In genomic region chr3:197482001-197482400, GRCh38 we compare ENCODE assay signal across 19 cellular contexts.
DNase-seq lines count a peak whose midpoint lies in the region; TF ChIP-seq lines count a peak whose summit lies in the region.
"Had no signal": no experiment of that assay in that cellular context is flagged by ENCODE, and none has a peak within 500 bp of the region (broad histone marks: within the 10 kb centered on the region; RNA-seq: fewer than 3 reads in every experiment).

No MANE protein-coding gene starts in this region.

- no peak overlapping the region for H3K27ac ChIP-seq in mammary epithelial cell (ENCODE audit: insufficient read depth, low read depth, low read length)
- H3K27ac ChIP-seq in breast epithelium, result no peak overlapping the region
- no peak overlapping the region for H3K27ac ChIP-seq in stomach

- H3K4me3 ChIP-seq in mammary epithelial cell (replicated peaks in 1 of 3; ENCODE audit: insufficient read depth in 1 of 3, low read depth in 2 of 3, low read length in 3 of 3), result no peak overlapping the region
- no peak overlapping the region for H3K4me3 ChIP-seq in breast epithelium
- H3K4me3 ChIP-seq in stomach, result no peak overlapping the region

- H3K36me3 Mint-ChIP-seq in nephron progenitor cell (ENCODE audit: low read depth), result no peaks in the 10 kb centered on the region
- H3K36me3 Mint-ChIP-seq: CD4-positive, CD25-positive, alpha-beta regulatory T cell; natural killer cell; type B pancreatic cell had no signal

- H3K79me2 ChIP-seq in mammary epithelial cell (ENCODE audit: insufficient read depth, low read length), result no peaks in the 10 kb centered on the region

- H3K36me3 ChIP-seq in mammary epithelial cell (ENCODE audit: insufficient read depth, low read length) (no peaks in the 10 kb centered on the region), breast epithelium (no peaks in the 10 kb centered on the region), stomach (no peaks in the 10 kb centered on the region)

- H3K9me3 Mint-ChIP-seq in nephron progenitor cell, result no peaks in the 10 kb centered on the region
- H3K9me3 Mint-ChIP-seq: CD4-positive, CD25-positive, alpha-beta regulatory T cell; natural killer cell had no signal

- H2AFZ ChIP-seq in mammary epithelial cell (ENCODE audit: low read depth, low read length), result no peak overlapping the region

- intact Hi-C loops in mammary epithelial cell (cut with micrococcal nuclease), result no loop called here
- intact Hi-C loops in breast epithelium (cut with DNase I; ENCODE audit: low total_unique reads), result no loop called here
- intact Hi-C loops in stomach (cut with DNase I; ENCODE audit: low total_unique reads), result no loop called here

- no peak for TF ChIP-seq EP300 in stomach (IDR thresholded peaks at IDR 0.05)

- no peak overlapping the region for H3K4me3 Mint-ChIP-seq in nephron progenitor cell
- H3K4me3 Mint-ChIP-seq: CD4-positive, CD25-positive, alpha-beta regulatory T cell; natural killer cell; type B pancreatic cell had no signal

- in situ Hi-C loops in mammary epithelial cell (cut with MboI; ENCODE audit: low sequenced_read_pairs in 2 of 2), result no loop called here

- H3K9ac ChIP-seq in mammary epithelial cell (ENCODE audit: insufficient read depth, low read length), result no peak overlapping the region

- no peak for TF ChIP-seq CTCF in mammary epithelial cell (conservative IDR thresholded peaks at IDR 0.05 in 1 of 2, IDR thresholded peaks at IDR 0.05 in 1 of 2; ENCODE audit: extremely low read depth in 1 of 2, insufficient read depth in 1 of 2, low read depth in 1 of 2, low read length in 2 of 2)
- TF ChIP-seq CTCF in breast epithelium (IDR thresholded peaks at IDR 0.05), result no peak
- no peak for TF ChIP-seq CTCF in stomach (IDR thresholded peaks at IDR 0.05)
- TF ChIP-seq CTCF in nephron progenitor cell (IDR thresholded peaks at IDR 0.05), result no peak

- H3K9me3 ChIP-seq in mammary epithelial cell (replicated peaks; ENCODE audit: insufficient read depth, low read length) (no peaks in the 10 kb centered on the region), breast epithelium (no peaks in the 10 kb centered on the region), stomach (no peaks in the 10 kb centered on the region)

- DNase-seq in mammary epithelial cell, result peak; percentile 52
- DNase-seq in breast epithelium (ENCODE audit: low spot score in 2 of 2), result no peak
- DNase-seq in amniotic epithelial cell (ENCODE audit: low read depth), result peak; percentile 53
- DNase-seq in fibroblast of peridontal ligament (ENCODE audit: extremely low read depth), result peak; percentile 60
- no peak for DNase-seq in nucleus accumbens (lab: John Stamatoyannopoulos, UW)
- DNase-seq in stomach, result no peak
- no peak for DNase-seq in nephron progenitor cell
- no peak for DNase-seq in COR-L47 (lab: John Stamatoyannopoulos, UW)
- DNase-seq: 8988T; activated CD4-positive, alpha-beta T cell treated with anti-CD3 and anti-CD28 coated beads for 1 hour; activated gamma-delta T cell treated with Interleukin-2 at 50 U/mL for 16 hours; CD4-positive, CD25-positive, alpha-beta regulatory T cell; DMS79; MM.1S; natural killer cell; NCI-H187; stimulated activated CD4-positive, alpha-beta T cell treated with anti-CD3 and anti-CD28 coated beads, Interleukin-15, amount 100 ng/mL, for 24 hours; stimulated activated naive CD4-positive, alpha-beta T cell treated with Interleukin-2 at 50 U/mL for 16 hours had no signal

- no peak for TF ChIP-seq POLR2A in breast epithelium (IDR thresholded peaks at IDR 0.05)
- TF ChIP-seq POLR2A in stomach (IDR thresholded peaks at IDR 0.05), result no peak

- BruUV-seq in mammary epithelial cell (replicated peaks; lab: Mats Ljungman, UMichigan), result no TSS peak

- no peaks in the 10 kb centered on the region for H4K20me1 ChIP-seq in mammary epithelial cell (ENCODE audit: insufficient read depth, low read length)

- CTCF ChIA-PET in mammary epithelial cell (lab: Charles Lee; ENCODE audit: low non-redundant PET), result interaction anchor here (0.6 kb wide), 1 partner anchor 1078 kb away, joined by 4 read pairs; no protein-coding TSS in a partner anchor

- 82% methylated on average over 4 of the region's 4 CpGs for WGBS in mammary epithelial cell (ENCODE audit: low coverage, missing lambda C conversion rate)
- WGBS in stomach, 5 donors, result 67 to 84% (median 74%) methylated on average over 4 of the region's 4 CpGs

- peaks cover 25% of the 10 kb centered on the region for H3K4me1 ChIP-seq in mammary epithelial cell (ENCODE audit: insufficient read depth, low read length)
- H3K4me1 ChIP-seq in breast epithelium, result peaks cover 0 to 2% of the 10 kb centered on the region in 2 donors
- H3K4me1 ChIP-seq in stomach, result no peaks in the 10 kb centered on the region

- no peak overlapping the region for H3K4me2 ChIP-seq in mammary epithelial cell (ENCODE audit: insufficient read depth, low read depth, low read length)

- dilution Hi-C loops in mammary epithelial cell (cut with HindIII; ENCODE audit: low sequenced_read_pairs), result loop anchor here (5.0 kb wide), 2 partner anchors 50 to 90 kb away; no protein-coding TSS in a partner anchor

- H3K27me3 ChIP-seq in mammary epithelial cell (ENCODE audit: insufficient read depth, low read length) (no peaks in the 10 kb centered on the region), breast epithelium (no peaks in the 10 kb centered on the region), stomach (no peaks in the 10 kb centered on the region)

- no peak overlapping the region for H3K27ac Mint-ChIP-seq in nephron progenitor cell
- H3K27ac Mint-ChIP-seq: CD4-positive, CD25-positive, alpha-beta regulatory T cell; natural killer cell; type B pancreatic cell had no signal

- H3K4me1 Mint-ChIP-seq in nephron progenitor cell, result peaks cover 4% of the 10 kb centered on the region
- H3K4me1 Mint-ChIP-seq: CD4-positive, CD25-positive, alpha-beta regulatory T cell; natural killer cell had no signal

- no peaks in the 10 kb centered on the region for H3K27me3 Mint-ChIP-seq in nephron progenitor cell (ENCODE audit: low read depth, poor library complexity)

Comparison
In these comparisons a context has a peak if more than half of its experiments do, and no peak if none do; other contexts are left out.
1. DNase-seq: peak in mammary epithelial cell (single experiment), amniotic epithelial cell (single experiment) and fibroblast of peridontal ligament (single experiment); none in breast epithelium (0 of 2), nucleus accumbens (0 of 56), stomach (single experiment), nephron progenitor cell (single experiment) and COR-L47 (single experiment).